In the genomic region with DNA sequence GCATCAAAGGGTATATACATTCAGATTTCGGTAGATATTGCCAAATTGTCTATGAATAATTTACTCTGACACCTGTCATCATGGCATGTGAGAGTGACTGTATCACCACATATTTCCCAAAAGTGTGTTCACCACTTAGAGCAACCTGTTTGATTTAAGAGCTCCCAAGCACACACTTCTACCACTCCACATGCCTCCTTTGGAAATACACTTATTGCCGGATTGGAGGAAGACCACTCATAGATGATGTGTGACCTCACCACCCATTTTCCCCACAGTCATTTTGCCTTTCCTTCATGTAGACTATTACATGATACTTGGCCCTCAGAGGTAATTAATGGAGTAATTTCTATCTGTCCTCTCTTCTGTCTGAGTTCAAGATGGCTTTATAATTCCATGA, we compare ENCODE assay signal across 34 cellular contexts.
"Had no signal": no experiment of that assay in that cellular context is flagged by ENCODE, and none has a peak within 500 bp of the region (broad histone marks: within the 10 kb centered on the region; RNA-seq: fewer than 3 reads in every experiment).

No MANE protein-coding gene starts in this region.

- H3K9me3 ChIP-seq: MG63 had no signal

- DNase-seq: Karpas-422, Kasumi-1, MG63, MM.1S, MV-4-11, NCI-H1048, NCI-H1092, NCI-H1092 treated with DMSO at 0.1 percent for 48 hours, NCI-H1105, NCI-H1105 treated with DMSO at 0.1 percent for 48 hours, NCI-H1417, NCI-H1417 treated with DMSO at 0.1 percent for 48 hours, NCI-H1436, NCI-H1436 treated with DMSO at 0.1 percent for 48 hours, NCI-H146, NCI-H1694, NCI-H1694 treated with DMSO at 0.1 percent for 48 hours, NCI-H187, NCI-H187 treated with DMSO at 0.1 percent for 48 hours, NCI-H1930, NCI-H2029, NCI-H2029 treated with DMSO at 0.1 percent for 48 hours, NCI-H2081, NCI-H2081 treated with DMSO at 0.1 percent for 48 hours, NCI-H2107, NCI-H2171, NCI-H2171 treated with DMSO at 0.1 percent for 48 hours, NCI-H2227 treated with DMSO at 0.1 percent for 48 hours, NCI-H226, NCI-H345, NCI-H446, NCI-H446 treated with DMSO at 0.1 percent for 48 hours, NCI-H510A, NCI-H510A treated with DMSO at 0.1 percent for 48 hours had no signal

- H3K36me3 ChIP-seq: MG63 had no signal

- H3K27me3 ChIP-seq: MG63 had no signal

- H3K4me3 ChIP-seq: MG63 had no signal
